Comparison of ENCODE assay signal across 24 cellular contexts in the genomic region with DNA sequence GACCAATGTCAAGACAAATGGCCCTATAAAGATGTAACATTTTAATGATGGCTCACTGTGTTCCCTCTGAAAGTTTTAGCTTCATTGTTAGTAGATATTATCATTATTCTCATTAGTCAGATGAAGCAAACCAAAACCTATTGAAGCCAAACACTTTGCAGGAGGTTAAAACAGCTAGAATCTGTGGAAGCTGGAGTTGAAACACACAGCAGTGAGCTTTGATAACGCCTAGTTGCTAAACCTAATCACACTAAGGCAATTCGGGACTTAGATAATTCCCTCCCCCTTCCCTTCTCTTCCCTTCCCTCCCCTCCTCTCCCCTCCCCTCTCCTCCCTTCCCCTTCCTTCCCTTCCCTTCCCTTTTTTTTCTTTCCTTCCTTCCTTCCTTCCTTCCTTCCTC.
"Had no signal": no experiment of that assay in that cellular context is flagged by ENCODE, and none has a peak within 500 bp of the region (broad histone marks: within the 10 kb centered on the region; RNA-seq: fewer than 3 reads in every experiment).

No MANE protein-coding gene starts in this region.

- H3K9me3 ChIP-seq: colonic mucosa, esophagus squamous epithelium, gastrocnemius medialis, left lung, lower lobe of right lung had no signal

- FAIRE-seq: endometrium, islet of Langerhans, keratinocyte had no signal

- H3K27me3 ChIP-seq: colonic mucosa, esophagus squamous epithelium, gastrocnemius medialis, left lung had no signal

- H3K27ac ChIP-seq: colonic mucosa, epithelial cell of prostate, esophagus squamous epithelium, gastrocnemius medialis, left lung, lower lobe of right lung had no signal

- ATAC-seq: effector memory CD8-positive, alpha-beta T cell; esophagus mucosa; gastrocnemius medialis; left cardiac atrium; left lung; left ventricle myocardium superior; lower lobe of right lung; naive thymus-derived CD4-positive, alpha-beta T cell had no signal

- DNase-seq: colonic mucosa; cortex of kidney; effector CD8-positive, alpha-beta T cell; effector memory CD8-positive, alpha-beta T cell; endodermal cell; esophagus squamous epithelium; foreskin fibroblast; foreskin melanocyte; gastrocnemius medialis; glutamatergic neuron; head of caudate nucleus; hippocampal formation; left cardiac atrium; left lung; left ventricle myocardium superior; lower lobe of right lung; mesenchymal stem cell; midbrain; naive thymus-derived CD4-positive, alpha-beta T cell had no signal

- H3K4me3 ChIP-seq: colonic mucosa, esophagus squamous epithelium, gastrocnemius medialis, left lung, lower lobe of right lung had no signal

- H3K4me1 ChIP-seq: colonic mucosa had no signal

- H3K36me3 ChIP-seq: colonic mucosa, esophagus squamous epithelium, gastrocnemius medialis, left lung, lower lobe of right lung had no signal
